In the genomic region with DNA sequence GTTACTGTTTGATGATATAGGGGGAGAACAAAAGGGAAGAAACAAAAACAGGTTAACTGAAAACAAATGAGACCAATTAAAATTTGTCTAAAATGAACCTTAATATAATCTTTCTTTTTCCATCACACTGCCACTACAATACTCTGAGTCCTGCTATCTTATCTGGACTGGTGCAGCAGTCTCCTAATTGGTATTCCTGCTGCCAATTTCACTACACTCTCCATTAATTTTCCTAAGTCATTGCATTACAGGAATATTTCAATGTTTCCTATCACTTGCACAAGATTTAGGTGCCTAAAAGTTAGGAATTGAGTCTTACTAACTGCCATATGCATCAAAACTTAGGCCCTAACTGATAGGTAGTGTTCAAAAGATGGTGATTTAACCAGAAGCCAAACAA, we compare ENCODE assay signal across 30 cellular contexts.
"Had no signal": no experiment of that assay in that cellular context is flagged by ENCODE, and none has a peak within 500 bp of the region (broad histone marks: within the 10 kb centered on the region; RNA-seq: fewer than 3 reads in every experiment).

No MANE protein-coding gene starts in this region.

- DNase-seq: activated B cell treated with CpG ODN at 0.5 μM for 24 hours; activated CD4-positive, alpha-beta memory T cell treated with anti-CD3 and anti-CD28 coated beads for 36 hours; activated CD4-positive, alpha-beta T cell treated with anti-CD3 and anti-CD28 coated beads for 4 hours; activated CD4-positive, alpha-beta T cell treated with anti-CD3 and anti-CD28 coated beads, Interleukin-2, amount 10 ng/mL, durations not matched to agents 24 days and 14 days; activated CD4-positive, alpha-beta T cell treated with anti-CD3 and anti-CD28 coated beads, Interleukin-2, amount 50 U/mL, for 1 hour; activated CD4-positive, alpha-beta T cell treated with anti-CD3 and anti-CD28 coated beads, Interleukin-2, amount 50 U/mL, for 4 hours; activated CD4-positive, CD25-positive, alpha-beta regulatory T cell treated with anti-CD3 and anti-CD28 coated beads, Interleukin-2, amount 50 U/mL, for 72 hours; activated CD8-positive, alpha-beta memory T cell treated with anti-CD3 and anti-CD28 coated beads, Interleukin-2, amount 50 U/mL, for 4 hours; activated CD8-positive, alpha-beta T cell treated with anti-CD3 and anti-CD28 coated beads for 36 hours; activated effector memory CD4-positive, alpha-beta T cell treated with anti-CD3 and anti-CD28 coated beads, Interleukin-2, amount 50 U/mL, for 16 hours; activated gamma-delta T cell treated with Interleukin-2 at 50 U/mL for 16 hours; activated naive CD4-positive, alpha-beta T cell; activated naive CD4-positive, alpha-beta T cell treated with anti-CD3 and anti-CD28 coated beads for 36 hours; activated naive CD4-positive, alpha-beta T cell treated with anti-CD3 and anti-CD28 coated beads, Interleukin-2, amount 50 U/mL, for 16 hours; activated naive CD8-positive, alpha-beta T cell treated with anti-CD3 and anti-CD28 coated beads for 36 hours; activated T-cell treated with anti-CD3 and anti-CD28 coated beads for 4 hours; activated T-cell treated with anti-CD3 and anti-CD28 coated beads, Interleukin-2, amount 50 U/mL, for 1 hour; activated T-cell treated with anti-CD3 and anti-CD28 coated beads, Interleukin-2, amount 50 U/mL, for 4 hours; activated T-cell treated with anti-CD3 and anti-CD28 coated beads, Interleukin-2, amount 50 U/mL, for 72 hours; adrenal gland; amniotic stem cell; aorta; body of pancreas; brain microvascular endothelial cell; cerebellar nuclear complex; T-helper 1 cell; T-helper 2 cell; T-helper 9 cell had no signal

- ATAC-seq: activated CD8-positive, alpha-beta T cell treated with anti-CD3 and anti-CD28 coated beads for 36 hours; activated naive CD4-positive, alpha-beta T cell treated with anti-CD3 and anti-CD28 coated beads, Interleukin-2, amount 50 U/mL, for 72 hours; activated T-cell treated with anti-CD3 and anti-CD28 coated beads, Interleukin-2, amount 50 U/mL, for 4 hours; activated T-cell treated with anti-CD3 and anti-CD28 coated beads, Interleukin-2, amount 50 U/mL, for 72 hours; activated T-helper 17 cell treated with anti-CD3 and anti-CD28 coated beads, Interleukin-2, amount 50 U/mL, for 72 hours; body of pancreas had no signal
